In the genomic region with DNA sequence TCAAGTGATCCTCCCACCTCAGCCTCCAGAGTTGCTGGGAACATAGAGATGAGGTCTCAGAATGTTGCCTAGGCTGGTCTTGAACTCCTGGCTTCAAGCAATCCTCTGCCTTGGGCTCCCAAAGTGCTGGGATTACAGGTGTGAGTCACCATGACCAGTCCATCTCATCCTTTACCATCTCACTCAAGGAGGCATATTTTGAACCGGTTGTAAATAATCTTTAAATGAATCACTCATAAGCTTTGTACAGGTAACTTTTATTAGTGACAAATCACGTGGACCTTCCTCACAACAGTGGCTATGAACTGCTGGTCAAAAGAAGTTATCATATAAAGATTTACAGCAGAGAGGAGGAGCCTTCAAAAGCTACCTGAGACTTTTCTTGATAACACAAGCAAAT, we compare ENCODE assay signal across 23 cellular contexts.
"Had no signal": no experiment of that assay in that cellular context is flagged by ENCODE, and none has a peak within 500 bp of the region (broad histone marks: within the 10 kb centered on the region; RNA-seq: fewer than 3 reads in every experiment).

No MANE protein-coding gene starts in this region.

- H3K4me2 ChIP-seq: smooth muscle cell had no signal

- FAIRE-seq: endometrium, frontal cortex had no signal

- H3K27ac ChIP-seq: testis had no signal

- ATAC-seq: activated T-cell treated with anti-CD3 and anti-CD28 coated beads, Interleukin-2, amount 50 U/mL, for 72 hours; sciatic nerve; stimulated activated naive B cell treated with anti-CD40 and anti-IgM and Interleukin-4, amounts not matched to agents 10 μg/mL and 1 μg/mL and 100 μg/mL, for 72 hours had no signal

- H3K4me1 ChIP-seq: testis had no signal

- H3K9me3 ChIP-seq: testis had no signal

- DNase-seq: activated CD4-positive, alpha-beta memory T cell treated with anti-CD3 and anti-CD28 coated beads for 36 hours; activated CD4-positive, alpha-beta T cell treated with anti-CD3 and anti-CD28 coated beads for 4 hours; activated CD4-positive, CD25-positive, alpha-beta regulatory T cell; activated effector memory CD4-positive, alpha-beta T cell treated with Interleukin-2 at 50 U/mL for 16 hours; activated naive CD4-positive, alpha-beta T cell treated with anti-CD3 and anti-CD28 coated beads for 36 hours; activated naive CD8-positive, alpha-beta T cell treated with anti-CD3 and anti-CD28 coated beads, Interleukin-2, amount 10 ng/mL, durations not matched to agents 7 days and 5 days; activated T-cell treated with anti-CD3 and anti-CD28 coated beads, Interleukin-2, amount 50 U/mL, for 72 hours; amniotic stem cell; cerebellar nuclear complex; cortex of kidney; erythroblast; glutamatergic neuron; hippocampal formation; mesenchymal stem cell; stimulated activated CD4-positive, alpha-beta T cell treated with anti-CD3 and anti-CD28 coated beads, Interleukin-15, amount 100 ng/mL, for 24 hours; stimulated activated CD8-positive, alpha-beta memory T cell treated with anti-CD3 and anti-CD28 coated beads, Interleukin-4, amount 100 ng/mL, for 48 hours; stimulated activated naive B cell treated with anti-CD40 and anti-IgM and Interleukin-4, amounts not matched to agents 10 μg/mL and 1 μg/mL and 100 μg/mL, for 72 hours; T-helper 9 cell; testis had no signal

- H3K27me3 ChIP-seq: testis had no signal

- H3K4me3 ChIP-seq: smooth muscle cell, testis had no signal
